In the genomic region with DNA sequence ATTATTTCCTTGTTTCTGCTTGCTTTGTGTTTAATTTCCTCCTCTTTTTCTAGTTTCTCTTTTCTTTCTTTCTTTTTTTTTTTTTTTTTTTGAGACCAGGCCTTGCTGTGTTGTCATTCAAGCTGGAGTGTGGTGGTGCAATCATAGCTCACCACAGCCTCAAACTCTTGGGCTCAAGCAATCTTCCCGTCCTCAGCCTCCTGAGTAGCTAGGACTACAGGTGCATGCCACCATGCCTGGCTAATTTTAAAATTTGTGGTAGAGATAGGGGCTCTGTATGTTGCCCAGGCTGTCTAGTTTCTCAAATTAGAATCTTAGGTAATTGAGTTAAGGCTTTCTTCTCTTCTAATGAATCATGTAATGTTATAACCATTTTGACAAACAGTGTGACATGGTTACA, we compare ENCODE assay signal across 18 cellular contexts. TPM values are rescaled to one million over a fixed set of nuclear protein-coding genes. Genes with fewer than 3 reads are reported as not detected.
A peak's percentile ranks its signal among the peaks of the same experiment; 100 is the strongest.
DNase-seq lines count a peak whose midpoint lies in the region; ATAC-seq and TF ChIP-seq lines count a peak whose summit lies in the region.
"Had no signal": no experiment of that assay in that cellular context is flagged by ENCODE, and none has a peak within 500 bp of the region (broad histone marks: within the 10 kb centered on the region; RNA-seq: fewer than 3 reads in every experiment).

No MANE protein-coding gene starts in this region.

- H2AFZ ChIP-seq in GM23338 (no peak overlapping the region), mammary epithelial cell (ENCODE audit: low read depth, low read length) (no peak overlapping the region)

- H3K36me3 Mint-ChIP-seq in GM23338 (ENCODE audit: low read depth) (no peaks in the 10 kb centered on the region), nephron progenitor cell (ENCODE audit: low read depth) (peaks cover 20% of the 10 kb centered on the region)

- H3K36me3 ChIP-seq in GM23338 (ENCODE audit: insufficient read depth) (no peaks in the 10 kb centered on the region), mammary epithelial cell (ENCODE audit: insufficient read depth, low read length) (peaks cover 3% of the 10 kb centered on the region)
- H3K36me3 ChIP-seq: thoracic aorta had no signal

- intact Hi-C loops in mammary epithelial cell (cut with micrococcal nuclease) = no loop called here

- H3K4me1 ChIP-seq in GM23338 (ENCODE audit: insufficient read depth) = no peaks in the 10 kb centered on the region
- peaks cover 22% of the 10 kb centered on the region for H3K4me1 ChIP-seq in mammary epithelial cell (ENCODE audit: insufficient read depth, low read length)
- H3K4me1 ChIP-seq: BLaER1 had no signal

- no peaks in the 10 kb centered on the region for H3K9me3 Mint-ChIP-seq in GM23338
- H3K9me3 Mint-ChIP-seq in nephron progenitor cell = no peaks in the 10 kb centered on the region
- H3K9me3 Mint-ChIP-seq in stimulated activated naive CD8-positive, alpha-beta T cell treated with anti-CD3 and anti-CD28 coated beads, Interleukin-15, amount 100 ng/mL, for 72 hours = no peaks in the 10 kb centered on the region

- CTCF ChIA-PET in mammary epithelial cell (lab: Charles Lee; ENCODE audit: low non-redundant PET) = no interaction called here

- WGBS in mammary epithelial cell (ENCODE audit: low coverage, missing lambda C conversion rate) = 100% methylated on average over 1 of the region's 1 CpG

- no peaks in the 10 kb centered on the region for H3K4me1 Mint-ChIP-seq in GM23338
- no peaks in the 10 kb centered on the region for H3K4me1 Mint-ChIP-seq in nephron progenitor cell
- H3K4me1 Mint-ChIP-seq in stimulated activated naive CD8-positive, alpha-beta T cell treated with anti-CD3 and anti-CD28 coated beads, Interleukin-15, amount 100 ng/mL, for 72 hours = peaks cover 28% of the 10 kb centered on the region

- DNase-seq in GM23338 (ENCODE audit: low spot score) (no peak), NOMO-1 treated with DMSO at 0.1 percent for 48 hours (lab: John Stamatoyannopoulos, UW; ENCODE audit: unreplicated experiment) (peak; percentile 51), mammary epithelial cell (peak; percentile 17), nephron progenitor cell (no peak)
- no peak for DNase-seq in activated effector memory CD4-positive, alpha-beta T cell treated with Interleukin-2 at 50 U/mL for 16 hours
- no peak for DNase-seq in stimulated activated naive CD8-positive, alpha-beta T cell treated with anti-CD3 and anti-CD28 coated beads, Interleukin-15, amount 100 ng/mL, for 72 hours
- DNase-seq: cortex of kidney; H7; NCI-H2029; NCI-H510A; stimulated activated CD4-positive, alpha-beta T cell treated with anti-CD3 and anti-CD28 coated beads, Interleukin-4, amount 100 ng/mL, for 1 hour; stimulated activated CD8-positive, alpha-beta memory T cell treated with anti-CD3 and anti-CD28 coated beads, Interleukin-4, amount 100 ng/mL, for 48 hours; T-helper 17 cell had no signal

- TF ChIP-seq CTCF in GM23338 (conservative IDR thresholded peaks at IDR 0.05; ENCODE audit: low read depth in 2 of 2) = no peak
- TF ChIP-seq CTCF in mammary epithelial cell (conservative IDR thresholded peaks at IDR 0.05 in 1 of 2, IDR thresholded peaks at IDR 0.05 in 1 of 2; ENCODE audit: extremely low read depth in 1 of 2, insufficient read depth in 1 of 2, low read depth in 1 of 2, low read length in 2 of 2) = no peak
- no peak for TF ChIP-seq CTCF in nephron progenitor cell (IDR thresholded peaks at IDR 0.05)

- no peaks in the 10 kb centered on the region for H3K27me3 ChIP-seq in GM23338 (ENCODE audit: insufficient read depth)
- no peaks in the 10 kb centered on the region for H3K27me3 ChIP-seq in mammary epithelial cell (ENCODE audit: insufficient read depth, low read length)
- H3K27me3 ChIP-seq: BLaER1 had no signal

- H3K27ac ChIP-seq in GM23338 (ENCODE audit: low read depth) (no peak overlapping the region), mammary epithelial cell (ENCODE audit: insufficient read depth, low read depth, low read length) (no peak overlapping the region)
- H3K27ac ChIP-seq: BLaER1, thoracic aorta had no signal

- dilution Hi-C loops in mammary epithelial cell (cut with HindIII; ENCODE audit: low sequenced_read_pairs) = no loop called here

- H3K9ac ChIP-seq in mammary epithelial cell (ENCODE audit: insufficient read depth, low read length) = no peak overlapping the region
- H3K9ac ChIP-seq: BLaER1 had no signal

- H4K20me1 ChIP-seq in GM23338 (replicated peaks; ENCODE audit: insufficient read depth) = peaks cover 36% of the 10 kb centered on the region
- no peaks in the 10 kb centered on the region for H4K20me1 ChIP-seq in mammary epithelial cell (ENCODE audit: insufficient read depth, low read length)

- no peaks in the 10 kb centered on the region for H3F3A ChIP-seq in GM23338 (replicated peaks; ENCODE audit: low read depth)

- ATAC-seq in GM23338 = no peak
- ATAC-seq in HG02970 (IDR thresholded peaks at IDR 0.05; ENCODE audit: low FRiP score, unreplicated experiment) = no peak
- no peak for ATAC-seq in HG02852 (IDR thresholded peaks at IDR 0.05; ENCODE audit: unreplicated experiment)
- no peak for ATAC-seq in stimulated activated naive CD8-positive, alpha-beta T cell treated with anti-CD3 and anti-CD28 coated beads, Interleukin-15, amount 100 ng/mL, for 72 hours
- ATAC-seq: Panc1, T-helper 17 cell had no signal

- no TSS peak for BruUV-seq in mammary epithelial cell (replicated peaks; lab: Mats Ljungman, UMichigan)

- in situ Hi-C loops in mammary epithelial cell (cut with MboI; ENCODE audit: low sequenced_read_pairs in 2 of 2) = no loop called here

- no peaks in the 10 kb centered on the region for H3K9me2 ChIP-seq in GM23338 (ENCODE audit: insufficient read depth)

- H3K4me3 ChIP-seq in GM23338 (no peak overlapping the region), mammary epithelial cell (replicated peaks in 1 of 3; ENCODE audit: insufficient read depth in 1 of 3, low read depth in 2 of 3, low read length in 3 of 3) (no peak overlapping the region)
- H3K4me3 ChIP-seq: BLaER1, thoracic aorta had no signal

- H3K27ac Mint-ChIP-seq in GM23338 (peak overlapping the region; percentile 72), nephron progenitor cell (peak overlapping the region; percentile 49)
- H3K27ac Mint-ChIP-seq in stimulated activated naive CD8-positive, alpha-beta T cell treated with anti-CD3 and anti-CD28 coated beads, Interleukin-15, amount 100 ng/mL, for 72 hours = peak overlapping the region in 1 of 2 donors; percentile 52
- H3K27ac Mint-ChIP-seq: T-helper 17 cell had no signal

- H3K79me2 ChIP-seq in GM23338 (replicated peaks; ENCODE audit: insufficient read depth) (peaks cover 99% of the 10 kb centered on the region), mammary epithelial cell (ENCODE audit: insufficient read depth, low read length) (peaks cover 93% of the 10 kb centered on the region)

- H3K27me3 Mint-ChIP-seq in GM23338 (ENCODE audit: insufficient read depth, low read depth, poor library complexity) (no peaks in the 10 kb centered on the region), nephron progenitor cell (ENCODE audit: low read depth, poor library complexity) (no peaks in the 10 kb centered on the region)
- no peaks in the 10 kb centered on the region for H3K27me3 Mint-ChIP-seq in stimulated activated naive CD8-positive, alpha-beta T cell treated with anti-CD3 and anti-CD28 coated beads, Interleukin-15, amount 100 ng/mL, for 72 hours
- H3K27me3 Mint-ChIP-seq: T-helper 17 cell had no signal

- H3K4me3 Mint-ChIP-seq in GM23338 = no peak overlapping the region
- no peak overlapping the region for H3K4me3 Mint-ChIP-seq in nephron progenitor cell
- no peak overlapping the region for H3K4me3 Mint-ChIP-seq in stimulated activated naive CD8-positive, alpha-beta T cell treated with anti-CD3 and anti-CD28 coated beads, Interleukin-15, amount 100 ng/mL, for 72 hours
- H3K4me3 Mint-ChIP-seq: T-helper 17 cell had no signal

- H3K9me3 ChIP-seq in mammary epithelial cell (replicated peaks; ENCODE audit: insufficient read depth, low read length) = no peaks in the 10 kb centered on the region
- H3K9me3 ChIP-seq: BLaER1, thoracic aorta had no signal

- H3K4me2 ChIP-seq in GM23338 (no peak overlapping the region), mammary epithelial cell (ENCODE audit: insufficient read depth, low read depth, low read length) (peak overlapping the region; percentile 25)
- H3K4me2 ChIP-seq: BLaER1 had no signal

TF ChIP-seq in GM23338, 12 proteins besides CTCF, POLR2A, EP300 and RAD21 (continues in another document):
- TF ChIP-seq EZH2 (IDR thresholded peaks at IDR 0.05; ENCODE audit: low read depth, unreplicated experiment) (no peak), STAT1 (IDR thresholded peaks at IDR 0.05; ENCODE audit: unreplicated experiment) (no peak), REST (IDR thresholded peaks at IDR 0.05; ENCODE audit: unreplicated experiment) (no peak)

RNA-seq across cellular contexts. Expression of gene SLMAP, which starts 22.4 kb away (rescaled TPM):
- 61.2 and 73.0 TPM in 2 replicates for total RNA-seq in GM23338 (2014; rRNA removed; shearing (Covaris generic))
- polyA plus RNA-seq in GM23338 (2016; fragmentation: Nextera tagmentation; extraction: Ambion mirVana) = 27.3 and 32.1 TPM in 2 replicates
- total RNA-seq in mammary epithelial cell = 100 to 1,000 TPM in 1 of 2 donors, 10 to 100 TPM in 1; 96.4 to 126 TPM
- polyA plus RNA-seq in mammary epithelial cell = 31.9 TPM
- polyA minus RNA-seq in mammary epithelial cell = 137 TPM

Comparison
In these comparisons a context has a peak if more than half of its experiments do, and no peak if none do; other contexts are left out.
1. DNase-seq: peak in NOMO-1 treated with DMSO at 0.1 percent for 48 hours (single experiment) and mammary epithelial cell (single experiment); none in GM23338 (single experiment), nephron progenitor cell (single experiment), activated effector memory CD4-positive, alpha-beta T cell treated with Interleukin-2 at 50 U/mL for 16 hours (single experiment) and stimulated activated naive CD8-positive, alpha-beta T cell treated with anti-CD3 and anti-CD28 coated beads, Interleukin-15, amount 100 ng/mL, for 72 hours (0 of 2).